In genomic region chr7:64947252-64948000, GRCh38 we compare ENCODE assay signal across 10 cellular contexts. TPM values are rescaled to one million over a fixed set of nuclear protein-coding genes. Genes with fewer than 3 reads are reported as not detected.
DNase-seq lines count a peak whose midpoint lies in the region; ATAC-seq and TF ChIP-seq lines count a peak whose summit lies in the region.
"Had no signal": no experiment of that assay in that cellular context is flagged by ENCODE, and none has a peak within 500 bp of the region (broad histone marks: within the 10 kb centered on the region; RNA-seq: fewer than 3 reads in every experiment).

No MANE protein-coding gene starts in this region.

- H3K9me3 ChIP-seq in mucosa of stomach (ENCODE audit: control insufficient read depth, low read length), result no peaks in the 10 kb centered on the region
- no peaks in the 10 kb centered on the region for H3K9me3 ChIP-seq in upper lobe of left lung

- no peak for TF ChIP-seq EP300 in upper lobe of left lung (IDR thresholded peaks at IDR 0.05)

- ATAC-seq in activated CD8-positive, alpha-beta T cell treated with anti-CD3 and anti-CD28 coated beads, Interleukin-2, amount 10 ng/mL, durations not matched to agents 7 days and 5 days, result peak; percentile 23
- ATAC-seq in activated CD8-positive, alpha-beta T cell treated with anti-CD3 and anti-CD28 coated beads for 36 hours, result no peak
- peak; percentile 63 to 65 for ATAC-seq in upper lobe of left lung (ENCODE audit: low FRiP score in 2 of 2)

- peaks cover 38% of the 10 kb centered on the region for H3K27me3 Mint-ChIP-seq in activated CD8-positive, alpha-beta T cell treated with anti-CD3 and anti-CD28 coated beads, Interleukin-2, amount 10 ng/mL, durations not matched to agents 7 days and 5 days (ENCODE audit: low read depth)
- H3K27me3 Mint-ChIP-seq in activated CD8-positive, alpha-beta T cell treated with anti-CD3 and anti-CD28 coated beads for 36 hours, result peaks cover 42% of the 10 kb centered on the region

- H3K36me3 Mint-ChIP-seq in activated CD8-positive, alpha-beta T cell treated with anti-CD3 and anti-CD28 coated beads, Interleukin-2, amount 10 ng/mL, durations not matched to agents 7 days and 5 days (ENCODE audit: low read depth), result no peaks in the 10 kb centered on the region
- H3K36me3 Mint-ChIP-seq in activated CD8-positive, alpha-beta T cell treated with anti-CD3 and anti-CD28 coated beads for 36 hours (ENCODE audit: low read depth), result no peaks in the 10 kb centered on the region

- WGBS in upper lobe of left lung, 2 donors, result 2% methylated on average over 46 of the region's 59 CpGs; no CpG with 5 or more reads in 1 of the 2 donors

- CTCF ChIA-PET in activated CD8-positive, alpha-beta T cell treated with anti-CD3 and anti-CD28 coated beads, Interleukin-2, amount 10 ng/mL, durations not matched to agents 7 days and 5 days (lab: Charles Lee), result interaction anchor here (1.3 kb wide), 2 partner anchors 59 to 360 kb away, joined by 3 to 5 read pairs; no protein-coding TSS in a partner anchor
- CTCF ChIA-PET in activated CD8-positive, alpha-beta T cell treated with anti-CD3 and anti-CD28 coated beads for 36 hours (lab: Charles Lee), result interaction anchor here (1.2 to 1.9 kb wide), 2 partner anchors 12 to 59 kb away, joined by 3 to 4 read pairs; no protein-coding TSS in a partner anchor

- no peak for TF ChIP-seq POLR2A in upper lobe of left lung (IDR thresholded peaks at IDR 0.05)

- peak overlapping the region; percentile 54 for H3K9ac ChIP-seq in mucosa of stomach (ENCODE audit: low read length)
- H3K9ac ChIP-seq: BLaER1 treated with 17β-estradiol and CSF1 and Interleukin-3, amounts not matched to agents 10 nM and 100 nM; KMS-11 had no signal

- peaks cover 2% of the 10 kb centered on the region for H3K4me1 Mint-ChIP-seq in activated CD8-positive, alpha-beta T cell treated with anti-CD3 and anti-CD28 coated beads, Interleukin-2, amount 10 ng/mL, durations not matched to agents 7 days and 5 days (ENCODE audit: low read depth)
- H3K4me1 Mint-ChIP-seq in activated CD8-positive, alpha-beta T cell treated with anti-CD3 and anti-CD28 coated beads for 36 hours (ENCODE audit: low read depth), result peaks cover 6% of the 10 kb centered on the region

- H3K36me3 ChIP-seq in mucosa of stomach (ENCODE audit: control insufficient read depth, insufficient read depth, low read length) (no peaks in the 10 kb centered on the region), upper lobe of left lung (no peaks in the 10 kb centered on the region)
- H3K36me3 ChIP-seq: BLaER1 treated with 17β-estradiol and CSF1 and Interleukin-3, amounts not matched to agents 10 nM and 100 nM had no signal

- H3K27me3 ChIP-seq in mucosa of stomach (ENCODE audit: control insufficient read depth, insufficient read depth, low read length) (peaks cover 28% of the 10 kb centered on the region), upper lobe of left lung (peaks cover 0 to 13% (median 11%) of the 10 kb centered on the region in 4 donors)
- H3K27me3 ChIP-seq: BLaER1 treated with 17β-estradiol and CSF1 and Interleukin-3, amounts not matched to agents 10 nM and 100 nM had no signal

- no peak for TF ChIP-seq CTCF in activated CD8-positive, alpha-beta T cell treated with anti-CD3 and anti-CD28 coated beads for 36 hours (IDR thresholded peaks at IDR 0.05)
- TF ChIP-seq CTCF in epithelial cell of esophagus (IDR thresholded peaks at IDR 0.05; ENCODE audit: insufficient read depth, low read depth, low read length, missing control alignments), result no peak
- no peak for TF ChIP-seq CTCF in upper lobe of left lung (IDR thresholded peaks at IDR 0.05)

- H3K4me3 ChIP-seq in epithelial cell of esophagus (ENCODE audit: low read length) (peak overlapping the region; percentile 43), mucosa of stomach (ENCODE audit: low read length) (peak overlapping the region; percentile 28), upper lobe of left lung (peak overlapping the region in 3 of 4 donors; percentile 39 to 52 (median 52))
- H3K4me3 ChIP-seq: BLaER1 treated with 17β-estradiol and CSF1 and Interleukin-3, amounts not matched to agents 10 nM and 100 nM had no signal

- H3K9me3 Mint-ChIP-seq in activated CD8-positive, alpha-beta T cell treated with anti-CD3 and anti-CD28 coated beads, Interleukin-2, amount 10 ng/mL, durations not matched to agents 7 days and 5 days (ENCODE audit: insufficient read depth), result no peaks in the 10 kb centered on the region
- no peaks in the 10 kb centered on the region for H3K9me3 Mint-ChIP-seq in activated CD8-positive, alpha-beta T cell treated with anti-CD3 and anti-CD28 coated beads for 36 hours

- POLR2A ChIA-PET in activated CD8-positive, alpha-beta T cell treated with anti-CD3 and anti-CD28 coated beads, Interleukin-2, amount 10 ng/mL, durations not matched to agents 7 days and 5 days (lab: Charles Lee), result interaction anchor here (1.4 kb wide), 1 partner anchor 44 kb away, joined by 3 read pairs; no protein-coding TSS in a partner anchor
- POLR2A ChIA-PET in activated CD8-positive, alpha-beta T cell treated with anti-CD3 and anti-CD28 coated beads for 36 hours (lab: Charles Lee), result no interaction called here

- intact Hi-C loops in activated CD8-positive, alpha-beta T cell treated with anti-CD3 and anti-CD28 coated beads for 36 hours (cut with micrococcal nuclease), result no loop called here

- H3K27ac Mint-ChIP-seq in activated CD8-positive, alpha-beta T cell treated with anti-CD3 and anti-CD28 coated beads, Interleukin-2, amount 10 ng/mL, durations not matched to agents 7 days and 5 days, result no peak overlapping the region
- H3K27ac Mint-ChIP-seq in activated CD8-positive, alpha-beta T cell treated with anti-CD3 and anti-CD28 coated beads for 36 hours, result no peak overlapping the region

- peaks cover 6% of the 10 kb centered on the region for H3K4me1 ChIP-seq in mucosa of stomach (ENCODE audit: control insufficient read depth, insufficient read depth, low read length)
- H3K4me1 ChIP-seq in upper lobe of left lung, result peaks cover 7 to 21% (median 9%) of the 10 kb centered on the region in 4 donors

- H3K27ac ChIP-seq in upper lobe of left lung, result no peak overlapping the region
- H3K27ac ChIP-seq: BLaER1 treated with 17β-estradiol and CSF1 and Interleukin-3, amounts not matched to agents 10 nM and 100 nM; KMS-11 had no signal

- no peak for DNase-seq in activated CD8-positive, alpha-beta T cell treated with anti-CD3 and anti-CD28 coated beads, Interleukin-2, amount 10 ng/mL, durations not matched to agents 7 days and 5 days
- no peak for DNase-seq in activated CD8-positive, alpha-beta T cell treated with anti-CD3 and anti-CD28 coated beads for 36 hours
- DNase-seq in epithelial cell of esophagus (ENCODE audit: low read depth) (no peak), upper lobe of left lung (peak in 1 of 2 donors; percentile 86), HUDEP-2 (lab: John Stamatoyannopoulos, UW; ENCODE audit: unreplicated experiment in 76 of 76) (no peak), GF-D8 (lab: John Stamatoyannopoulos, UW) (no peak), SIG-M5 treated with dmso at 0.1 percent for 504 hours (lab: John Stamatoyannopoulos, UW; ENCODE audit: unreplicated experiment) (no peak)

- no peak overlapping the region for H3K4me3 Mint-ChIP-seq in activated CD8-positive, alpha-beta T cell treated with anti-CD3 and anti-CD28 coated beads, Interleukin-2, amount 10 ng/mL, durations not matched to agents 7 days and 5 days
- no peak overlapping the region for H3K4me3 Mint-ChIP-seq in activated CD8-positive, alpha-beta T cell treated with anti-CD3 and anti-CD28 coated beads for 36 hours

RNA-seq across cellular contexts. Expression of gene ZNF117, which starts 43.4 kb away (rescaled TPM):
- total RNA-seq in activated CD8-positive, alpha-beta T cell treated with anti-CD3 and anti-CD28 coated beads, Interleukin-2, amount 10 ng/mL, durations not matched to agents 7 days and 5 days, result 1 to 10 TPM; 7.0 to 8.7 TPM
- total RNA-seq in activated CD8-positive, alpha-beta T cell treated with anti-CD3 and anti-CD28 coated beads for 36 hours, result 1 to 10 TPM; 4.2 to 5.8 TPM
- total RNA-seq in upper lobe of left lung, result 10 to 100 TPM in 4 of 6 donors, 1 to 10 TPM in 2; 9.4 to 34.4 (median 10.4) TPM

RNA-seq across cellular contexts. Expression of gene ZNF273, which starts 44.4 kb away (rescaled TPM):
- total RNA-seq in activated CD8-positive, alpha-beta T cell treated with anti-CD3 and anti-CD28 coated beads, Interleukin-2, amount 10 ng/mL, durations not matched to agents 7 days and 5 days, result 10 to 100 TPM; 10.6 to 11.8 TPM
- total RNA-seq in activated CD8-positive, alpha-beta T cell treated with anti-CD3 and anti-CD28 coated beads for 36 hours, result 10 to 100 TPM; 11.3 to 11.9 TPM
- total RNA-seq in upper lobe of left lung, result 10 to 100 TPM in 3 of 6 donors, 1 to 10 TPM in 3; 3.2 to 29.6 (median 7.6) TPM

RNA-seq across cellular contexts. Expression of gene ERV3-1, which starts 59.1 kb away (rescaled TPM):
- total RNA-seq in activated CD8-positive, alpha-beta T cell treated with anti-CD3 and anti-CD28 coated beads, Interleukin-2, amount 10 ng/mL, durations not matched to agents 7 days and 5 days, result 10 to 100 TPM; 12.5 to 14.8 TPM
- 10 to 100 TPM in 1 of 2 experiments, 1 to 10 TPM in 1; 9.9 to 10.7 TPM for total RNA-seq in activated CD8-positive, alpha-beta T cell treated with anti-CD3 and anti-CD28 coated beads for 36 hours
- total RNA-seq in upper lobe of left lung, result 10 to 100 TPM; 17.9 to 38.8 (median 25.3) TPM
